ENCODE assay signal across 8 cellular contexts in genomic region chr13:106536244-106537034, GRCh38. TPM values are rescaled to one million over a fixed set of nuclear protein-coding genes. Genes with fewer than 3 reads are reported as not detected.
A peak's percentile ranks its signal among the peaks of the same experiment; 100 is the strongest.
DNase-seq lines count a peak whose midpoint lies in the region; ATAC-seq lines count a peak whose summit lies in the region.

No MANE protein-coding gene starts in this region.

- H3K9me3 ChIP-seq in BLaER1 treated with 17β-estradiol and CSF1 and Interleukin-3, amounts not matched to agents 10 nM and 100 nM (replicated peaks in 1 of 11), result no peaks in the 10 kb centered on the region
- no peaks in the 10 kb centered on the region for H3K9me3 ChIP-seq in effector memory CD4-positive, alpha-beta T cell (ENCODE audit: control insufficient read depth, low read length)
- no peaks in the 10 kb centered on the region for H3K9me3 ChIP-seq in mesenchymal stem cell (ENCODE audit: control insufficient read depth, low read length)

- no peak overlapping the region for H2BK12ac ChIP-seq in mesenchymal stem cell (ENCODE audit: low read length in 2 of 2)

- H4K91ac ChIP-seq in mesenchymal stem cell (ENCODE audit: low read length), result no peak overlapping the region

- no peak overlapping the region for H3K14ac ChIP-seq in mesenchymal stem cell (ENCODE audit: low read length in 2 of 2)

- peak overlapping the region; percentile 19 for H2BK120ac ChIP-seq in mesenchymal stem cell (ENCODE audit: low read depth, low read length)

- H3K18ac ChIP-seq in mesenchymal stem cell (ENCODE audit: low read depth in 1 of 2, low read length in 2 of 2), result peak overlapping the region in 1 of 2 experiments; percentile 33

- DNase-seq in GM19240 (ENCODE audit: insufficient read length, low spot score) (peak; percentile 67), NCI-H82 (lab: John Stamatoyannopoulos, UW) (peak; percentile 97), mesenchymal stem cell (peak; percentile 87)
- DNase-seq in activated CD8-positive, alpha-beta memory T cell treated with anti-CD3 and anti-CD28 coated beads for 24 hours, result peak; percentile 96
- peak; percentile 63 to 78 (median 71) for DNase-seq in effector memory CD4-positive, alpha-beta T cell
- peak; percentile 64 for DNase-seq in stimulated activated CD8-positive, alpha-beta memory T cell treated with anti-CD3 and anti-CD28 coated beads, Interleukin-12 subunit alpha, Interleukin-12 subunit beta, amount 100 ng/mL, for 24 hours (ENCODE audit: extremely low read depth)

- peak overlapping the region; percentile 94 to 100 (median 99) for H3K4me2 ChIP-seq in BLaER1 treated with 17β-estradiol and CSF1 and Interleukin-3, amounts not matched to agents 10 nM and 100 nM
- peak overlapping the region; percentile 99 for H3K4me2 ChIP-seq in mesenchymal stem cell (ENCODE audit: low read length, poor library complexity, severe bottlenecking)

- H3K27me3 ChIP-seq in BLaER1 treated with 17β-estradiol and CSF1 and Interleukin-3, amounts not matched to agents 10 nM and 100 nM, result no peaks in the 10 kb centered on the region
- H3K27me3 ChIP-seq in effector memory CD4-positive, alpha-beta T cell (replicated peaks; ENCODE audit: control insufficient read depth, insufficient read depth, low read length, poor library complexity, severe bottlenecking), result peaks cover 26% of the 10 kb centered on the region
- H3K27me3 ChIP-seq in mesenchymal stem cell (ENCODE audit: control insufficient read depth in 1 of 2, insufficient read depth in 1 of 2, low read length in 2 of 2), result no peaks in the 10 kb centered on the region

- WGBS in mesenchymal stem cell, result 5% methylated on average over 33 of the region's 50 CpGs

- H3K23ac ChIP-seq in mesenchymal stem cell (ENCODE audit: low read length in 2 of 2), result no peak overlapping the region

- peaks cover 8 to 19% (median 12%) of the 10 kb centered on the region in 11 experiments; a peak in 21 of 22 replicates for H3K36me3 ChIP-seq in BLaER1 treated with 17β-estradiol and CSF1 and Interleukin-3, amounts not matched to agents 10 nM and 100 nM
- no peaks in the 10 kb centered on the region for H3K36me3 ChIP-seq in effector memory CD4-positive, alpha-beta T cell (ENCODE audit: control insufficient read depth, insufficient read depth, low read length)
- H3K36me3 ChIP-seq in mesenchymal stem cell (ENCODE audit: control insufficient read depth in 1 of 2, insufficient read depth in 2 of 2, low read depth in 1 of 2, low read length in 2 of 2), result peaks cover 0 to 12% of the 10 kb centered on the region in 2 experiments

- peaks cover 1% of the 10 kb centered on the region for H3K79me1 ChIP-seq in mesenchymal stem cell (replicated peaks; ENCODE audit: low read length, poor library complexity, severe bottlenecking)

- peak overlapping the region; percentile 49 for H4K8ac ChIP-seq in mesenchymal stem cell (ENCODE audit: low read length)

- peak overlapping the region; percentile 30 for H2AFZ ChIP-seq in mesenchymal stem cell (ENCODE audit: low read depth, low read length)

- peaks cover 22 to 40% (median 30%) of the 10 kb centered on the region in 10 experiments for H3K4me1 ChIP-seq in BLaER1 treated with 17β-estradiol and CSF1 and Interleukin-3, amounts not matched to agents 10 nM and 100 nM
- H3K4me1 ChIP-seq in effector memory CD4-positive, alpha-beta T cell (ENCODE audit: control insufficient read depth, insufficient read depth, low read length, poor library complexity, severe bottlenecking), result peaks cover 26% of the 10 kb centered on the region
- H3K4me1 ChIP-seq in mesenchymal stem cell (ENCODE audit: control insufficient read depth, insufficient read depth, low read depth, low read length), result peaks cover 2% of the 10 kb centered on the region

- peak overlapping the region; percentile 56 to 92 (median 85); a peak in 21 of 22 replicates for H3K9ac ChIP-seq in BLaER1 treated with 17β-estradiol and CSF1 and Interleukin-3, amounts not matched to agents 10 nM and 100 nM
- H3K9ac ChIP-seq in mesenchymal stem cell (ENCODE audit: low read length), result no peak overlapping the region

- H4K20me1 ChIP-seq in BLaER1 treated with 17β-estradiol and CSF1 and Interleukin-3, amounts not matched to agents 10 nM and 100 nM, result peaks cover 15 to 78% (median 54%) of the 10 kb centered on the region in 11 experiments; a peak in 20 of 22 replicates

- H3K27ac ChIP-seq in BLaER1 treated with 17β-estradiol and CSF1 and Interleukin-3, amounts not matched to agents 10 nM and 100 nM, result peak overlapping the region in 9 of 11 experiments; percentile 40 to 84 (median 78); a peak in 17 of 22 replicates
- H3K27ac ChIP-seq in effector memory CD4-positive, alpha-beta T cell (ENCODE audit: insufficient read depth, low read length, poor library complexity, severe bottlenecking), result peak overlapping the region; percentile 4
- H3K27ac ChIP-seq in mesenchymal stem cell (ENCODE audit: low read length, poor library complexity, severe bottlenecking), result peak overlapping the region; percentile 26

- peak; percentile 43 for ATAC-seq in HG03457 (IDR thresholded peaks at IDR 0.05; ENCODE audit: unreplicated experiment)

- H3K4me3 ChIP-seq in BLaER1 treated with 17β-estradiol and CSF1 and Interleukin-3, amounts not matched to agents 10 nM and 100 nM, result peak overlapping the region; percentile 76 to 98 (median 88)
- H3K4me3 ChIP-seq in effector memory CD4-positive, alpha-beta T cell (ENCODE audit: insufficient read depth, low read depth, low read length, poor library complexity, severe bottlenecking), result peak overlapping the region; percentile 81
- peak overlapping the region; percentile 65 to 77 for H3K4me3 ChIP-seq in mesenchymal stem cell (ENCODE audit: insufficient read depth in 1 of 2, low read depth in 1 of 2, low read length in 2 of 2)

- H3K4ac ChIP-seq in mesenchymal stem cell (ENCODE audit: low read depth in 1 of 2, low read length in 2 of 2), result no peak overlapping the region

- H2BK5ac ChIP-seq in mesenchymal stem cell (ENCODE audit: low read depth, low read length, poor library complexity, severe bottlenecking), result no peak overlapping the region

- no peak overlapping the region for H2AK5ac ChIP-seq in mesenchymal stem cell (ENCODE audit: low read length, severe bottlenecking)

- H2BK15ac ChIP-seq in mesenchymal stem cell (ENCODE audit: low read depth, poor library complexity, severe bottlenecking), result peak overlapping the region; percentile 52

RNA-seq across cellular contexts. Expression of gene EFNB2, which starts 1.0 kb away (rescaled TPM):
- 12.2 TPM for polyA plus RNA-seq in mesenchymal stem cell (2013, experiment 1 of 2)
- polyA plus RNA-seq in mesenchymal stem cell (2013, experiment 2 of 2), result 12.9 TPM

RNA-seq across cellular contexts. Expression of gene ARGLU1, which starts 31.5 kb away (rescaled TPM):
- polyA plus RNA-seq in mesenchymal stem cell (2013, experiment 1 of 2), result 69.3 TPM
- 65.2 TPM for polyA plus RNA-seq in mesenchymal stem cell (2013, experiment 2 of 2)

Comparison
In these comparisons a context has a peak if more than half of its experiments do, and no peak if none do; other contexts are left out.
1. Peak in every context shown above with its lines: DNase-seq, ATAC-seq, H3K4me3 ChIP-seq and H3K27ac ChIP-seq.
2. H3K27ac ChIP-seq: peak in every context shown above with its lines; median percentile 78 in BLaER1 treated with 17β-estradiol and CSF1 and Interleukin-3, amounts not matched to agents 10 nM and 100 nM; 26 in mesenchymal stem cell; 4 in effector memory CD4-positive, alpha-beta T cell.